In the genomic region with DNA sequence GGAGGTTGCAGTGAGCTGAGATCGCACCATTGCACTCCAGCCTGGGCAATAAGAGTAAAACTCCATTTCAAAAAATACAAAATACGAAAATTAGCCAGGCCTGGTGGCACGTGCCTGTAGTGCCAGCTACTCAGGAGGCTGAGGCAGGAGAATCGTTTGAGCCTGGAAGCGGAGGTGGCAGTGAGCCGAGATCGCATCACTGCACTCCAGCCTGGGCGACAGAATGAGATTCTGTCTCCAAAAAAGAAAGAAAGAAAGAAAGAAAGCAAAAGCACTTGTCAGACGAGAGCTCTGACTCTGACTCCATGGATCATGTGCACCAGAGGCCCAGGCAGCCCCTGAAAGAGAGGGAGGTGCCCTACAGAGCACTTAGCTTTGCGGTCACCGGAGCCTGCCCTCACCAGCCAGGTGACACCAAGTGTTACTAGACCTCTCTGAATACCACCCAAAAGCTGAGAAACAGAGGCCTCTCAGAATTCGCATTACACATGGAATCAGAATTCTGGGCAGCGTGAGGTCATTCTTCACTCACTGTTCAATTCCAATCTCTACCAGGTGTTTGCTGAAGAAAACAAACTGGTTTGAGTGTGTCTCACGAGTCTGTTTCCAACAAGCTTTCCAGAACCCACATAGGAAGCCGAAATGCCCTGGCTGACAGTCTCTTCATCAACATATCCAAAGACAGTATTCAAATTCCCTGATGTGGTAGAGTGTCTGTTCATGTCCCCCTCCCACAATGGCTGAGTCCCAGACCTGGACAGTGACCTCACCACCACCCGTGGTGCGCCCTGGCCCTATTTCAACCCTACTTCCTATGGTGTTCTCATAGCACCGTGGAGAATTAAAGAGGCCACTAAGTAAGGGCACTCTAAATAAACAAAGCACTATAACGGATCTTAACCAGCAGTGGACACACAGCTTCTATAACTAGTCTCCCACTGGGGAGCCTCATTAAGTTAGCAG, we compare ENCODE assay signal across 8 cellular contexts. TPM values are rescaled to one million over a fixed set of nuclear protein-coding genes. Genes with fewer than 3 reads are reported as not detected.
A peak's percentile ranks its signal among the peaks of the same experiment; 100 is the strongest.
DNase-seq lines count a peak whose midpoint lies in the region; ATAC-seq and TF ChIP-seq lines count a peak whose summit lies in the region.

No MANE protein-coding gene starts in this region.

- peaks cover 2% of the 10 kb centered on the region for H3K36me3 Mint-ChIP-seq in activated CD8-positive, alpha-beta memory T cell treated with anti-CD3 and anti-CD28 coated beads, Interleukin-2, amount 10 ng/mL, durations not matched to agents 7 days and 5 days
- H3K36me3 Mint-ChIP-seq in T-helper 2 cell treated with Interferon-gamma antibody and Interleukin-4, amounts not matched to agents 5 μg/mL and 100 μg/mL, for 36 hours (ENCODE audit: low read depth), result peaks cover 9% of the 10 kb centered on the region
- no peaks in the 10 kb centered on the region for H3K36me3 Mint-ChIP-seq in progenitor cell of endocrine pancreas (ENCODE audit: insufficient read depth)

- peak overlapping the region; percentile 85 for H3K4me3 Mint-ChIP-seq in activated CD8-positive, alpha-beta memory T cell treated with anti-CD3 and anti-CD28 coated beads, Interleukin-2, amount 10 ng/mL, durations not matched to agents 7 days and 5 days
- H3K4me3 Mint-ChIP-seq in T-helper 2 cell treated with Interferon-gamma antibody and Interleukin-4, amounts not matched to agents 5 μg/mL and 100 μg/mL, for 36 hours, result peak overlapping the region; percentile 97
- H3K4me3 Mint-ChIP-seq in progenitor cell of endocrine pancreas (ENCODE audit: low read depth), result peak overlapping the region; percentile 96

- no peak for DNase-seq in activated CD8-positive, alpha-beta memory T cell treated with anti-CD3 and anti-CD28 coated beads, Interleukin-2, amount 10 ng/mL, durations not matched to agents 7 days and 5 days
- DNase-seq in activated CD8-positive, alpha-beta memory T cell treated with anti-CD3 and anti-CD28 coated beads, Interleukin-2, amount 50 U/mL, for 48 hours, result no peak
- DNase-seq in T-helper 2 cell treated with Interferon-gamma antibody and Interleukin-4, amounts not matched to agents 5 μg/mL and 100 μg/mL, for 36 hours (ENCODE audit: low spot score), result no peak
- DNase-seq in fibroblast of villous mesenchyme (ENCODE audit: low read depth) (peak; percentile 39), progenitor cell of endocrine pancreas (ENCODE audit: low spot score, unreplicated experiment) (no peak)

- ATAC-seq in activated CD8-positive, alpha-beta memory T cell treated with anti-CD3 and anti-CD28 coated beads, Interleukin-2, amount 10 ng/mL, durations not matched to agents 7 days and 5 days, result no peak
- no peak for ATAC-seq in HG02884 (IDR thresholded peaks at IDR 0.05; ENCODE audit: unreplicated experiment)
- ATAC-seq in HG03025 (IDR thresholded peaks at IDR 0.05; ENCODE audit: low FRiP score, unreplicated experiment), result no peak
- ATAC-seq in HG03354 (IDR thresholded peaks at IDR 0.05; ENCODE audit: poor library complexity, severe bottlenecking, unreplicated experiment), result no peak

- H3K4me3 ChIP-seq in fibroblast of villous mesenchyme (ENCODE audit: low read depth, low read length), result peak overlapping the region; percentile 99

- H3K9me3 Mint-ChIP-seq in activated CD8-positive, alpha-beta memory T cell treated with anti-CD3 and anti-CD28 coated beads, Interleukin-2, amount 10 ng/mL, durations not matched to agents 7 days and 5 days (ENCODE audit: low read depth), result no peaks in the 10 kb centered on the region
- no peaks in the 10 kb centered on the region for H3K9me3 Mint-ChIP-seq in T-helper 2 cell treated with Interferon-gamma antibody and Interleukin-4, amounts not matched to agents 5 μg/mL and 100 μg/mL, for 36 hours
- no peaks in the 10 kb centered on the region for H3K9me3 Mint-ChIP-seq in progenitor cell of endocrine pancreas (ENCODE audit: low read depth)

- CTCF ChIA-PET in activated CD8-positive, alpha-beta memory T cell treated with anti-CD3 and anti-CD28 coated beads, Interleukin-2, amount 10 ng/mL, durations not matched to agents 7 days and 5 days (lab: Charles Lee), result interaction anchor here (1.1 to 1.2 kb wide), 3 partner anchors 9 to 28 kb away, joined by 4 read pairs; no protein-coding TSS in a partner anchor

- TF ChIP-seq CTCF in fibroblast of villous mesenchyme (IDR thresholded peaks at IDR 0.05; ENCODE audit: insufficient read depth, low read depth, low read length) (no peak), progenitor cell of endocrine pancreas (IDR thresholded peaks at IDR 0.05; ENCODE audit: unreplicated experiment) (no peak)

- H3K4me1 Mint-ChIP-seq in activated CD8-positive, alpha-beta memory T cell treated with anti-CD3 and anti-CD28 coated beads, Interleukin-2, amount 10 ng/mL, durations not matched to agents 7 days and 5 days, result peaks cover 29% of the 10 kb centered on the region
- peaks cover 18% of the 10 kb centered on the region for H3K4me1 Mint-ChIP-seq in T-helper 2 cell treated with Interferon-gamma antibody and Interleukin-4, amounts not matched to agents 5 μg/mL and 100 μg/mL, for 36 hours (ENCODE audit: low read depth)
- peaks cover 18% of the 10 kb centered on the region for H3K4me1 Mint-ChIP-seq in progenitor cell of endocrine pancreas (ENCODE audit: low read depth)

- no peaks in the 10 kb centered on the region for H3K27me3 Mint-ChIP-seq in activated CD8-positive, alpha-beta memory T cell treated with anti-CD3 and anti-CD28 coated beads, Interleukin-2, amount 10 ng/mL, durations not matched to agents 7 days and 5 days
- H3K27me3 Mint-ChIP-seq in T-helper 2 cell treated with Interferon-gamma antibody and Interleukin-4, amounts not matched to agents 5 μg/mL and 100 μg/mL, for 36 hours (ENCODE audit: low read depth), result peaks cover 2% of the 10 kb centered on the region
- no peaks in the 10 kb centered on the region for H3K27me3 Mint-ChIP-seq in progenitor cell of endocrine pancreas

- peak overlapping the region; percentile 24 for H3K27ac Mint-ChIP-seq in activated CD8-positive, alpha-beta memory T cell treated with anti-CD3 and anti-CD28 coated beads, Interleukin-2, amount 10 ng/mL, durations not matched to agents 7 days and 5 days
- peak overlapping the region; percentile 97 for H3K27ac Mint-ChIP-seq in T-helper 2 cell treated with Interferon-gamma antibody and Interleukin-4, amounts not matched to agents 5 μg/mL and 100 μg/mL, for 36 hours
- peak overlapping the region; percentile 100 for H3K27ac Mint-ChIP-seq in progenitor cell of endocrine pancreas

RNA-seq across cellular contexts. Expression of gene FLCN, which starts 1.5 kb away (rescaled TPM):
- 10 to 100 TPM; 36.2 to 47.7 TPM for total RNA-seq in activated CD8-positive, alpha-beta memory T cell treated with anti-CD3 and anti-CD28 coated beads, Interleukin-2, amount 10 ng/mL, durations not matched to agents 7 days and 5 days
- total RNA-seq in fibroblast of villous mesenchyme, result 64.3 and 74.1 TPM in 2 replicates
- total RNA-seq in progenitor cell of endocrine pancreas, result 58.4 and 58.7 TPM in 2 replicates

RNA-seq across cellular contexts. Expression of gene PLD6, which starts 29.4 kb away (rescaled TPM):
- 10 to 100 TPM in 1 of 2 experiments, 1 to 10 TPM in 1; 5.2 to 12.5 TPM for total RNA-seq in activated CD8-positive, alpha-beta memory T cell treated with anti-CD3 and anti-CD28 coated beads, Interleukin-2, amount 10 ng/mL, durations not matched to agents 7 days and 5 days
- total RNA-seq in fibroblast of villous mesenchyme, result 4.8 and 5.6 TPM in 2 replicates
- 1.00 and 1.2 TPM in 2 replicates for total RNA-seq in progenitor cell of endocrine pancreas

RNA-seq across cellular contexts. Expression of gene COPS3, which starts 45.6 kb away (rescaled TPM):
- 100 to 1,000 TPM in 1 of 2 experiments, 10 to 100 TPM in 1; 93.9 to 125 TPM for total RNA-seq in activated CD8-positive, alpha-beta memory T cell treated with anti-CD3 and anti-CD28 coated beads, Interleukin-2, amount 10 ng/mL, durations not matched to agents 7 days and 5 days
- total RNA-seq in fibroblast of villous mesenchyme (82.8 and 93.7 TPM in 2 replicates), progenitor cell of endocrine pancreas (61.5 and 63.6 TPM in 2 replicates)

Comparison
In these comparisons a context has a peak if more than half of its experiments do, and no peak if none do; other contexts are left out.
1. H3K27ac Mint-ChIP-seq: peak in every context shown above with its lines; median percentile 100 in progenitor cell of endocrine pancreas; 97 in T-helper 2 cell treated with Interferon-gamma antibody and Interleukin-4, amounts not matched to agents 5 μg/mL and 100 μg/mL, for 36 hours; 24 in activated CD8-positive, alpha-beta memory T cell treated with anti-CD3 and anti-CD28 coated beads, Interleukin-2, amount 10 ng/mL, durations not matched to agents 7 days and 5 days.